ENCODE assay signal across 23 cellular contexts in genomic region chrX:69299271-69299670, GRCh38.
DNase-seq lines count a peak whose midpoint lies in the region; ATAC-seq and TF ChIP-seq lines count a peak whose summit lies in the region.
"Had no signal": no experiment of that assay in that cellular context is flagged by ENCODE, and none has a peak within 500 bp of the region (broad histone marks: within the 10 kb centered on the region; RNA-seq: fewer than 3 reads in every experiment).

No MANE protein-coding gene starts in this region.

- no peak for ATAC-seq in GM21381 (IDR thresholded peaks at IDR 0.05; ENCODE audit: unreplicated experiment)

- H3K4me1 Mint-ChIP-seq in neural crest cell, result peaks cover 4% of the 10 kb centered on the region
- H3K4me1 Mint-ChIP-seq in activated CD4-positive, alpha-beta T cell treated with anti-CD3 and anti-CD28 coated beads, Interleukin-2, amount 10 ng/mL, durations not matched to agents 24 days and 14 days, result no peaks in the 10 kb centered on the region
- H3K4me1 Mint-ChIP-seq: B cell; CD14-positive monocyte; CD8-positive, alpha-beta memory T cell had no signal

- no peaks in the 10 kb centered on the region for H3K36me3 ChIP-seq in A673 (ENCODE audit: insufficient read depth, low read length, poor library complexity, severe bottlenecking)
- no peaks in the 10 kb centered on the region for H3K36me3 ChIP-seq in BLaER1
- H3K36me3 ChIP-seq: SJSA1 had no signal

- H3K27me3 ChIP-seq in A673 (replicated peaks; ENCODE audit: insufficient read depth, low read depth, low read length, poor library complexity), result no peaks in the 10 kb centered on the region
- peaks cover 53% of the 10 kb centered on the region for H3K27me3 ChIP-seq in BLaER1
- H3K27me3 ChIP-seq: SJSA1 had no signal

- CTCF ChIA-PET in A673 (lab: Charles Lee), result interaction anchor here (0.9 kb wide), 1 partner anchor 88 kb away, joined by 12 read pairs; no protein-coding TSS in a partner anchor

- H3K9me3 ChIP-seq in A673 (ENCODE audit: low read depth, low read length, poor library complexity, severe bottlenecking) (no peaks in the 10 kb centered on the region), BLaER1 (no peaks in the 10 kb centered on the region)
- H3K9me3 ChIP-seq: SJSA1 had no signal

- no peak overlapping the region for H3K9ac ChIP-seq in BLaER1
- H3K9ac ChIP-seq: GM23248 had no signal

- no TSS peak for BruUV-seq in A673 (replicated peaks; lab: Mats Ljungman, UMichigan)

- H3K27ac Mint-ChIP-seq in neural crest cell (ENCODE audit: unreplicated experiment), result peak overlapping the region; percentile 52
- H3K27ac Mint-ChIP-seq in activated CD4-positive, alpha-beta T cell treated with anti-CD3 and anti-CD28 coated beads, Interleukin-2, amount 10 ng/mL, durations not matched to agents 24 days and 14 days, result no peak overlapping the region
- H3K27ac Mint-ChIP-seq: B cell; CD8-positive, alpha-beta memory T cell had no signal

- H3K27me3 Mint-ChIP-seq in neural crest cell (ENCODE audit: low read depth), result no peaks in the 10 kb centered on the region
- no peaks in the 10 kb centered on the region for H3K27me3 Mint-ChIP-seq in activated CD4-positive, alpha-beta T cell treated with anti-CD3 and anti-CD28 coated beads, Interleukin-2, amount 10 ng/mL, durations not matched to agents 24 days and 14 days

- H4K20me1 ChIP-seq in BLaER1, result no peaks in the 10 kb centered on the region

- POLR2A ChIA-PET in A673 (lab: Charles Lee; ENCODE audit: low non-redundant PET), result no interaction called here

- no peak overlapping the region for H3K4me3 ChIP-seq in A673 (ENCODE audit: low read depth, low read length, poor library complexity, severe bottlenecking)
- no peak overlapping the region for H3K4me3 ChIP-seq in BLaER1
- H3K4me3 ChIP-seq: GM23248, PC-9, SJSA1 had no signal

- no peak overlapping the region for H3K4me3 Mint-ChIP-seq in neural crest cell
- H3K4me3 Mint-ChIP-seq in activated CD4-positive, alpha-beta T cell treated with anti-CD3 and anti-CD28 coated beads, Interleukin-2, amount 10 ng/mL, durations not matched to agents 24 days and 14 days, result no peak overlapping the region
- H3K4me3 Mint-ChIP-seq: B cell; CD14-positive monocyte; CD8-positive, alpha-beta memory T cell had no signal

- H3K9me3 Mint-ChIP-seq in neural crest cell, result peaks cover 3% of the 10 kb centered on the region
- H3K9me3 Mint-ChIP-seq in activated CD4-positive, alpha-beta T cell treated with anti-CD3 and anti-CD28 coated beads, Interleukin-2, amount 10 ng/mL, durations not matched to agents 24 days and 14 days, result no peaks in the 10 kb centered on the region
- H3K9me3 Mint-ChIP-seq: CD8-positive, alpha-beta memory T cell had no signal

- peak overlapping the region; percentile 22; the same call in 1 of the 2 replicates for H3K4me2 ChIP-seq in BLaER1
- H3K4me2 ChIP-seq: PC-9 had no signal

- no peak for TF ChIP-seq CTCF in A673 (conservative IDR thresholded peaks at IDR 0.05; ENCODE audit: low read depth, low read length)
- no peak for TF ChIP-seq CTCF in neural crest cell (conservative IDR thresholded peaks at IDR 0.05)

- DNase-seq in A673 (ENCODE audit: low spot score) (peak; percentile 81), NCI-H82 (lab: John Stamatoyannopoulos, UW) (peak; percentile 75), neural crest cell (ENCODE audit: low read depth, low spot score) (no peak), T-helper 2 cell (no peak)
- DNase-seq in activated CD4-positive, alpha-beta T cell treated with anti-CD3 and anti-CD28 coated beads, Interleukin-2, amount 10 ng/mL, durations not matched to agents 24 days and 14 days, result no peak
- DNase-seq: CD8-positive, alpha-beta memory T cell; DMS79 treated with DMSO at 0.1 percent for 48 hours; GF-D8; H7; Karpas-422; NCI-H1092 treated with DMSO at 0.1 percent for 48 hours; NCI-H1436; NCI-H187 treated with DMSO at 0.1 percent for 48 hours; NCI-H2227 treated with DMSO at 0.1 percent for 48 hours; NCI-H748 treated with DMSO at 0.1 percent for 48 hours; NK-92 treated with Interleukin-12 subunit alpha and Interleukin-12 subunit beta, amount 100 ng/mL, for 24 hours; PC-9 had no signal

- intact Hi-C loops in A673 (cut with micrococcal nuclease; ENCODE audit: unreplicated experiment), result no loop called here
- intact Hi-C loops in activated CD4-positive, alpha-beta T cell treated with anti-CD3 and anti-CD28 coated beads, Interleukin-2, amount 10 ng/mL, durations not matched to agents 24 days and 14 days (cut with micrococcal nuclease), result no loop called here

- no peaks in the 10 kb centered on the region for H3K36me3 Mint-ChIP-seq in neural crest cell (ENCODE audit: low read depth)
- H3K36me3 Mint-ChIP-seq in activated CD4-positive, alpha-beta T cell treated with anti-CD3 and anti-CD28 coated beads, Interleukin-2, amount 10 ng/mL, durations not matched to agents 24 days and 14 days (ENCODE audit: low read depth), result no peaks in the 10 kb centered on the region
- H3K36me3 Mint-ChIP-seq: CD14-positive monocyte; CD8-positive, alpha-beta memory T cell had no signal

- H3K4me1 ChIP-seq in A673 (ENCODE audit: insufficient read depth, low read length, poor library complexity, severe bottlenecking), result peaks cover 44% of the 10 kb centered on the region
- peaks cover 50% of the 10 kb centered on the region for H3K4me1 ChIP-seq in BLaER1
- H3K4me1 ChIP-seq: SJSA1 had no signal

- H3K27ac ChIP-seq in A673 (ENCODE audit: low read depth, low read length, poor library complexity, severe bottlenecking), result peak overlapping the region; percentile 65
- H3K27ac ChIP-seq in BLaER1, result no peak overlapping the region
- H3K27ac ChIP-seq: GM23248, PC-9, SJSA1 had no signal

Comparison
In these comparisons a context has a peak if more than half of its experiments do, and no peak if none do; other contexts are left out.
1. DNase-seq: peak in A673 (single experiment) and NCI-H82 (single experiment); none in neural crest cell (single experiment), activated CD4-positive, alpha-beta T cell treated with anti-CD3 and anti-CD28 coated beads, Interleukin-2, amount 10 ng/mL, durations not matched to agents 24 days and 14 days (single experiment) and T-helper 2 cell (0 of 5).